7 cellular contexts compared by ENCODE assay signal in genomic region chr15:41651373-41651772, GRCh38.
"Had no signal": no experiment of that assay in that cellular context is flagged by ENCODE, and none has a peak within 500 bp of the region (broad histone marks: within the 10 kb centered on the region; RNA-seq: fewer than 3 reads in every experiment).

No MANE protein-coding gene starts in this region.

- H3K9ac ChIP-seq: KMS-11 had no signal

- H3K4me2 ChIP-seq: KMS-11 had no signal

- H3K27ac ChIP-seq: HL-60, KMS-11 had no signal

- DNase-seq: IMR-90, KBM-7, KG1 had no signal

- H3K4me1 Mint-ChIP-seq: IgD-negative memory B cell had no signal

- H3K4me3 Mint-ChIP-seq: IgD-negative memory B cell had no signal

- FAIRE-seq: HTR-8/SVneo had no signal

- H3K27ac Mint-ChIP-seq: IgD-negative memory B cell had no signal
